In genomic region chr17:45311762-45312476, GRCh38 we compare ENCODE assay signal across 1 cellular context.
TF ChIP-seq lines count a peak whose summit lies in the region.

No MANE protein-coding gene starts in this region.

TF ChIP-seq in HepG2, 621 proteins besides CTCF, POLR2A, EP300 and RAD21 (continued from another document and continues in another):
- TF ChIP-seq IRF9 (CRISPR knock-in tag; IDR thresholded peaks at IDR 0.05; ENCODE audit: borderline replicate concordance) (no peak), NPAS2 (CRISPR knock-in tag; IDR thresholded peaks at IDR 0.05; ENCODE audit: borderline replicate concordance) (no peak), FOXO1 (CRISPR knock-in tag; IDR thresholded peaks at IDR 0.05) (peak; percentile 12), HNRNPH1 (optimal IDR thresholded peaks at IDR 0.05; ENCODE audit: low read depth, low read length) (no peak), ZNF234 (CRISPR knock-in tag; conservative IDR thresholded peaks at IDR 0.05) (no peak), HIVEP1 (CRISPR knock-in tag; IDR thresholded peaks at IDR 0.05) (peak; percentile 42), SMAD3 (CRISPR knock-in tag; IDR thresholded peaks at IDR 0.05) (no peak; the same call in 1 of the 2 replicates), GATAD1 (CRISPR knock-in tag; IDR thresholded peaks at IDR 0.05) (peak; percentile 51), DNMT3B (CRISPR knock-in tag; conservative IDR thresholded peaks at IDR 0.05) (no peak), CHCHD3 (CRISPR knock-in tag; IDR thresholded peaks at IDR 0.05) (no peak), TMF1 (CRISPR knock-in tag; IDR thresholded peaks at IDR 0.05; ENCODE audit: low read depth) (no peak), TRIM22 (IDR thresholded peaks at IDR 0.05) (no peak), TIGD3 (CRISPR knock-in tag; IDR thresholded peaks at IDR 0.05; ENCODE audit: borderline replicate concordance) (no peak), ZNF563 (CRISPR knock-in tag; IDR thresholded peaks at IDR 0.05) (no peak; the same call in 1 of the 2 replicates), KLF11 (CRISPR knock-in tag; IDR thresholded peaks at IDR 0.05) (no peak), ZNF749 (CRISPR knock-in tag; IDR thresholded peaks at IDR 0.05; ENCODE audit: borderline replicate concordance) (no peak), POLR2AphosphoS2 (IDR thresholded peaks at IDR 0.05; ENCODE audit: low read depth, low read length) (no peak), MATR3 (CRISPR knock-in tag; IDR thresholded peaks at IDR 0.05) (no peak), ZNF225 (CRISPR knock-in tag; IDR thresholded peaks at IDR 0.05) (no peak), PRMT3 (CRISPR knock-in tag; IDR thresholded peaks at IDR 0.05; ENCODE audit: borderline replicate concordance, low read depth) (no peak), DPF2 (CRISPR knock-in tag; IDR thresholded peaks at IDR 0.05; ENCODE audit: borderline replicate concordance, low read depth) (no peak), ZBTB10 (CRISPR knock-in tag; IDR thresholded peaks at IDR 0.05; ENCODE audit: borderline replicate concordance) (no peak), ZBTB1 (CRISPR knock-in tag; IDR thresholded peaks at IDR 0.05; ENCODE audit: borderline replicate concordance) (no peak), ZNF326 (CRISPR knock-in tag; IDR thresholded peaks at IDR 0.05; ENCODE audit: borderline replicate concordance) (no peak), HDAC2 (CRISPR knock-in tag; IDR thresholded peaks at IDR 0.05) (peak; percentile 82), HOXD1 (CRISPR knock-in tag; IDR thresholded peaks at IDR 0.05) (peak; percentile 89), ZFP90 (CRISPR knock-in tag; IDR thresholded peaks at IDR 0.05; ENCODE audit: borderline replicate concordance) (0 out of 2 replicates have a peak, but pooled peaks have one; percentile 21), RARA (CRISPR knock-in tag; IDR thresholded peaks at IDR 0.05) (peak; percentile 86), KMT2B (CRISPR knock-in tag; IDR thresholded peaks at IDR 0.05) (peak; percentile 94), ZHX2 (IDR thresholded peaks at IDR 0.05; ENCODE audit: low read depth) (no peak), ZHX2 (CRISPR knock-in tag; IDR thresholded peaks at IDR 0.05; ENCODE audit: borderline replicate concordance) (no peak), ZNF709 (CRISPR knock-in tag; IDR thresholded peaks at IDR 0.05) (no peak), ZNF782 (CRISPR knock-in tag; IDR thresholded peaks at IDR 0.05; ENCODE audit: borderline replicate concordance) (no peak), NFKBIZ (CRISPR knock-in tag; IDR thresholded peaks at IDR 0.05) (0 out of 2 replicates have a peak, but pooled peaks have one; percentile 28), NFE2L1 (CRISPR knock-in tag; IDR thresholded peaks at IDR 0.05; ENCODE audit: borderline replicate concordance) (no peak), ZNF235 (CRISPR knock-in tag; IDR thresholded peaks at IDR 0.05; ENCODE audit: borderline replicate concordance) (no peak), YEATS4 (CRISPR knock-in tag; IDR thresholded peaks at IDR 0.05; ENCODE audit: borderline replicate concordance) (peak; percentile 67; the same call in 1 of the 2 replicates), MXD4 (CRISPR knock-in tag; IDR thresholded peaks at IDR 0.05) (peak; percentile 59; the same call in 1 of the 2 replicates), RORA (CRISPR knock-in tag; IDR thresholded peaks at IDR 0.05) (no peak), THAP11 (CRISPR knock-in tag; IDR thresholded peaks at IDR 0.05) (peak; percentile 66), ATM (IDR thresholded peaks at IDR 0.05; ENCODE audit: borderline replicate concordance) (no peak), FOXM1 (CRISPR knock-in tag; IDR thresholded peaks at IDR 0.05) (no peak)
- TF ChIP-seq, protein P1, sequence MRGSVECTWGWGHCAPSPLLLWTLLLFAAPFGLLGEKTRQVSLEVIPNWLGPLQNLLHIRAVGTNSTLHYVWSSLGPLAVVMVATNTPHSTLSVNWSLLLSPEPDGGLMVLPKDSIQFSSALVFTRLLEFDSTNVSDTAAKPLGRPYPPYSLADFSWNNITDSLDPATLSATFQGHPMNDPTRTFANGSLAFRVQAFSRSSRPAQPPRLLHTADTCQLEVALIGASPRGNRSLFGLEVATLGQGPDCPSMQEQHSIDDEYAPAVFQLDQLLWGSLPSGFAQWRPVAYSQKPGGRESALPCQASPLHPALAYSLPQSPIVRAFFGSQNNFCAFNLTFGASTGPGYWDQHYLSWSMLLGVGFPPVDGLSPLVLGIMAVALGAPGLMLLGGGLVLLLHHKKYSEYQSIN (CRISPR knock-in tag; IDR thresholded peaks at IDR 0.05; ENCODE audit: borderline replicate concordance), result no peak
- TF ChIP-seq, protein P2, sequence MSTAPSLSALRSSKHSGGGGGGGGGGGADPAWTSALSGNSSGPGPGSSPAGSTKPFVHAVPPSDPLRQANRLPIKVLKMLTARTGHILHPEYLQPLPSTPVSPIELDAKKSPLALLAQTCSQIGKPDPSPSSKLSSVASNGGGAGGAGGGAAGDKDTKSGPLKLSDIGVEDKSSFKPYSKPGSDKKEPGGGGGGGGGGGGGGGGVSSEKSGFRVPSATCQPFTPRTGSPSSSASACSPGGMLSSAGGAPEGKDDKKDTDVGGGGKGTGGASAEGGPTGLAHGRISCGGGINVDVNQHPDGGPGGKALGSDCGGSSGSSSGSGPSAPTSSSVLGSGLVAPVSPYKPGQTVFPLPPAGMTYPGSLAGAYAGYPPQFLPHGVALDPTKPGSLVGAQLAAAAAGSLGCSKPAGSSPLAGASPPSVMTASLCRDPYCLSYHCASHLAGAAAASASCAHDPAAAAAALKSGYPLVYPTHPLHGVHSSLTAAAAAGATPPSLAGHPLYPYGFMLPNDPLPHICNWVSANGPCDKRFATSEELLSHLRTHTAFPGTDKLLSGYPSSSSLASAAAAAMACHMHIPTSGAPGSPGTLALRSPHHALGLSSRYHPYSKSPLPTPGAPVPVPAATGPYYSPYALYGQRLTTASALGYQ (CRISPR knock-in tag; IDR thresholded peaks at IDR 0.05), result peak; percentile 69; the same call in 1 of the 2 replicates
- TF ChIP-seq, protein P3, sequence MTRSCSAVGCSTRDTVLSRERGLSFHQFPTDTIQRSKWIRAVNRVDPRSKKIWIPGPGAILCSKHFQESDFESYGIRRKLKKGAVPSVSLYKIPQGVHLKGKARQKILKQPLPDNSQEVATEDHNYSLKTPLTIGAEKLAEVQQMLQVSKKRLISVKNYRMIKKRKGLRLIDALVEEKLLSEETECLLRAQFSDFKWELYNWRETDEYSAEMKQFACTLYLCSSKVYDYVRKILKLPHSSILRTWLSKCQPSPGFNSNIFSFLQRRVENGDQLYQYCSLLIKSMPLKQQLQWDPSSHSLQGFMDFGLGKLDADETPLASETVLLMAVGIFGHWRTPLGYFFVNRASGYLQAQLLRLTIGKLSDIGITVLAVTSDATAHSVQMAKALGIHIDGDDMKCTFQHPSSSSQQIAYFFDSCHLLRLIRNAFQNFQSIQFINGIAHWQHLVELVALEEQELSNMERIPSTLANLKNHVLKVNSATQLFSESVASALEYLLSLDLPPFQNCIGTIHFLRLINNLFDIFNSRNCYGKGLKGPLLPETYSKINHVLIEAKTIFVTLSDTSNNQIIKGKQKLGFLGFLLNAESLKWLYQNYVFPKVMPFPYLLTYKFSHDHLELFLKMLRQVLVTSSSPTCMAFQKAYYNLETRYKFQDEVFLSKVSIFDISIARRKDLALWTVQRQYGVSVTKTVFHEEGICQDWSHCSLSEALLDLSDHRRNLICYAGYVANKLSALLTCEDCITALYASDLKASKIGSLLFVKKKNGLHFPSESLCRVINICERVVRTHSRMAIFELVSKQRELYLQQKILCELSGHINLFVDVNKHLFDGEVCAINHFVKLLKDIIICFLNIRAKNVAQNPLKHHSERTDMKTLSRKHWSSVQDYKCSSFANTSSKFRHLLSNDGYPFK (CRISPR knock-in tag; IDR thresholded peaks at IDR 0.05; ENCODE audit: borderline replicate concordance), result peak; percentile 63
- TF ChIP-seq, protein P4, sequence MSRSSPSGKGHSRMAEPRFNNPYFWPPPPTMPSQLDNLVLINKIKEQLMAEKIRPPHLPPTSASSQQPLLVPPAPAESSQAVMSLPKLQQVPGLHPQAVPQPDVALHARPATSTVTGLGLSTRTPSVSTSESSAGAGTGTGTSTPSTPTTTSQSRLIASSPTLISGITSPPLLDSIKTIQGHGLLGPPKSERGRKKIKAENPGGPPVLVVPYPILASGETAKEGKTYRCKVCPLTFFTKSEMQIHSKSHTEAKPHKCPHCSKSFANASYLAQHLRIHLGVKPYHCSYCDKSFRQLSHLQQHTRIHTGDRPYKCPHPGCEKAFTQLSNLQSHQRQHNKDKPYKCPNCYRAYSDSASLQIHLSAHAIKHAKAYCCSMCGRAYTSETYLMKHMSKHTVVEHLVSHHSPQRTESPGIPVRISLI (CRISPR knock-in tag; IDR thresholded peaks at IDR 0.05; ENCODE audit: borderline replicate concordance), result peak; percentile 57
